Comparison of ENCODE assay signal across 1 cellular context in the genomic region with DNA sequence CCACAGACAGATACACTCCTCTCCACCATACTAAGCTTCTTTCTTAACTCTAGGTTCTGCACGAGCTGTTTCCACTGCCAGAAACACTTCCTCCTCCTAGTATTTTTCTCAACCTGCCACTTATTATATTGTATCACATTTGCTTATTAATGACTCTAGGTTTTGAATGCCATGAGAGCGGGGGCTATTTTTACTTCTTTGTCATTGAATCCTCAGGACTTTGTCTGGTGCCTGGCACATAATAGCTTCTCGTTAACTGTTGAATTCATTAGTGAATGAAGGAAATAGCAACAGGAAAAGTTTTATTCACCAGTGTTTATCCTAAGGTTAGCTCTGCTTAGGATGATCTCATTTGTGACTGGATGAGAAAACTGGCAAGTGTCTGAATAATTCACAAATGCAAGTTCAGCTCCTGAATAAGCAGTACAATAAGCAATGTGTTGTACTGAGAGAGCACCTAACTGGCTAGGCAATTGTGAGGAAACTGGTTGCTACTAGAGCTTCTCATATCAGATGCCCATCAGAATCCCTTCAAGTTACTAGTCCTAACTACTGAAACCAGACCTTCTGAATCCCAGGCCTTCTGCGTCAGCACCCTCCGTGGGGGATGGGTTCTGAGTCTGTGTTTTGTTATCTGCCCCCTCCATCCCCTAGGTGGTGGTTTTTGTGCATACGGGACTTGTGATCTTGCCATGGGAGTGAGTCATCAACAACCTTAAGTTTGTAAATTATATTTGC.
TF ChIP-seq lines count a peak whose summit lies in the region.

No MANE protein-coding gene starts in this region.

TF ChIP-seq in SK-N-SH treated with all-trans-retinoic acid at 6 μM for 48 hours, 23 proteins besides CTCF, POLR2A, EP300 and RAD21 (continued from another document):
- TF ChIP-seq, protein P1, sequence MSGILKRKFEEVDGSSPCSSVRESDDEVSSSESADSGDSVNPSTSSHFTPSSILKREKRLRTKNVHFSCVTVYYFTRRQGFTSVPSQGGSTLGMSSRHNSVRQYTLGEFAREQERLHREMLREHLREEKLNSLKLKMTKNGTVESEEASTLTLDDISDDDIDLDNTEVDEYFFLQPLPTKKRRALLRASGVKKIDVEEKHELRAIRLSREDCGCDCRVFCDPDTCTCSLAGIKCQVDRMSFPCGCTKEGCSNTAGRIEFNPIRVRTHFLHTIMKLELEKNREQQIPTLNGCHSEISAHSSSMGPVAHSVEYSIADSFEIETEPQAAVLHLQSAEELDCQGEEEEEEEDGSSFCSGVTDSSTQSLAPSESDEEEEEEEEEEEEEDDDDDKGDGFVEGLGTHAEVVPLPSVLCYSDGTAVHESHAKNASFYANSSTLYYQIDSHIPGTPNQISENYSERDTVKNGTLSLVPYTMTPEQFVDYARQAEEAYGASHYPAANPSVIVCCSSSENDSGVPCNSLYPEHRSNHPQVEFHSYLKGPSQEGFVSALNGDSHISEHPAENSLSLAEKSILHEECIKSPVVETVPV (CRISPR knock-in tag; IDR thresholded peaks at IDR 0.05), result no peak
- TF ChIP-seq BACH2 (CRISPR knock-in tag; IDR thresholded peaks at IDR 0.05; ENCODE audit: borderline replicate concordance) (no peak), TOX (CRISPR knock-in tag; IDR thresholded peaks at IDR 0.05; ENCODE audit: borderline replicate concordance) (no peak; the same call in 1 of the 2 replicates), PPARA (CRISPR knock-in tag; IDR thresholded peaks at IDR 0.05; ENCODE audit: borderline replicate concordance) (no peak), GLIS3 (CRISPR knock-in tag; IDR thresholded peaks at IDR 0.05) (no peak), ZFP3 (CRISPR knock-in tag; IDR thresholded peaks at IDR 0.05) (no peak), OSR1 (CRISPR knock-in tag; IDR thresholded peaks at IDR 0.05) (no peak)
